In genomic region chr13:85313761-85314503, GRCh38 we compare ENCODE assay signal across 10 cellular contexts.
DNase-seq lines count a peak whose midpoint lies in the region; ATAC-seq, FAIRE-seq and TF ChIP-seq lines count a peak whose summit lies in the region.
"Had no signal": no experiment of that assay in that cellular context is flagged by ENCODE, and none has a peak within 500 bp of the region (broad histone marks: within the 10 kb centered on the region; RNA-seq: fewer than 3 reads in every experiment).

No MANE protein-coding gene starts in this region.

- H3K9ac ChIP-seq in endothelial cell of umbilical vein (replicated peaks; ENCODE audit: extremely low read depth, insufficient read depth, low read length) = no peak overlapping the region

- dilution Hi-C loops in endothelial cell of umbilical vein (cut with MboI; ENCODE audit: extremely low pct_ligation_motif_present, low sequenced_read_pairs) = no loop called here

- no peaks in the 10 kb centered on the region for H3K27me3 ChIP-seq in endothelial cell of umbilical vein (ENCODE audit: control insufficient read depth in 2 of 2, insufficient read depth in 2 of 2, low read length in 2 of 2)

- BruUV-seq in endothelial cell of umbilical vein (replicated peaks; lab: Mats Ljungman, UMichigan) = no TSS peak

- H3K4me3 ChIP-seq in endothelial cell of umbilical vein (replicated peaks in 1 of 3; ENCODE audit: insufficient read depth in 1 of 3, low read depth in 1 of 3, low read length in 3 of 3) = no peak overlapping the region

- H3K4me1 ChIP-seq in endothelial cell of umbilical vein (ENCODE audit: control insufficient read depth, extremely low read depth, insufficient read depth, low read length) = peaks cover 2% of the 10 kb centered on the region

- ATAC-seq in HG02981 (IDR thresholded peaks at IDR 0.05; ENCODE audit: unreplicated experiment) = no peak
- ATAC-seq: natural killer cell had no signal

- intact Hi-C loops in endothelial cell of umbilical vein (cut with micrococcal nuclease) = loop anchor here (5.0 kb wide), 1 partner anchor 37 kb away; no protein-coding TSS in a partner anchor

- H4K20me1 ChIP-seq in endothelial cell of umbilical vein (replicated peaks; ENCODE audit: control insufficient read depth, extremely low read depth, insufficient read depth, low read length) = no peaks in the 10 kb centered on the region

- TF ChIP-seq POLR2A in endothelial cell of umbilical vein (IDR thresholded peaks at IDR 0.05; ENCODE audit: low read depth, low read length) = no peak

- TF ChIP-seq CTCF in endothelial cell of umbilical vein (IDR thresholded peaks at IDR 0.05; ENCODE audit: extremely low read depth in 1 of 2, insufficient read depth in 1 of 2, low read depth in 1 of 2, low read length in 2 of 2) = no peak

- POLR2A ChIA-PET in endothelial cell of umbilical vein (lab: Charles Lee) = no interaction called here

- H3K79me2 ChIP-seq in endothelial cell of umbilical vein (ENCODE audit: control insufficient read depth, insufficient read depth, low read length) = no peaks in the 10 kb centered on the region

- no peak overlapping the region for H3K4me2 ChIP-seq in endothelial cell of umbilical vein (ENCODE audit: insufficient read depth, low read length)

- CTCF ChIA-PET in endothelial cell of umbilical vein (lab: Charles Lee) = no interaction called here

- peak; percentile 66 for FAIRE-seq in endothelial cell of umbilical vein (lab: Jason Lieb, UNC)

- H3K27ac ChIP-seq in endothelial cell of umbilical vein (ENCODE audit: insufficient read depth, low read depth, low read length) = no peak overlapping the region

- H2AFZ ChIP-seq in endothelial cell of umbilical vein (ENCODE audit: low read depth, low read length) = no peak overlapping the region

- no peaks in the 10 kb centered on the region for H3K36me3 ChIP-seq in endothelial cell of umbilical vein (ENCODE audit: control insufficient read depth in 2 of 2, extremely low read depth in 1 of 2, insufficient read depth in 2 of 2, low read length in 2 of 2)

- no peaks in the 10 kb centered on the region for H3K9me1 ChIP-seq in endothelial cell of umbilical vein (replicated peaks; ENCODE audit: control insufficient read depth, extremely low read depth, insufficient read depth, low read length)

- DNase-seq in DMS53 (lab: John Stamatoyannopoulos, UW) = peak; percentile 37
- DNase-seq in DMS53 treated with DMSO at 0.1 percent for 48 hours (lab: John Stamatoyannopoulos, UW; ENCODE audit: unreplicated experiment) = no peak
- DNase-seq in NCI-H69 (lab: John Stamatoyannopoulos, UW) = peak; percentile 80
- DNase-seq in endothelial cell of umbilical vein (ENCODE audit: low read depth, low spot score) = peak; percentile 64
- DNase-seq in renal cortical epithelial cell (ENCODE audit: low read depth) = peak; percentile 32
- DNase-seq in T-helper 9 cell = no peak
- no peak for DNase-seq in kidney glomerular epithelial cell (lab: John Stamatoyannopoulos, UW)
- DNase-seq: MV-4-11, natural killer cell had no signal

- no peaks in the 10 kb centered on the region for H3K9me3 ChIP-seq in endothelial cell of umbilical vein (replicated peaks; ENCODE audit: control insufficient read depth, insufficient read depth, low read length)

TF ChIP-seq in endothelial cell of umbilical vein, 7 proteins besides CTCF, POLR2A, EP300 and RAD21:
- TF ChIP-seq FOS (IDR thresholded peaks at IDR 0.05; ENCODE audit: borderline replicate concordance, insufficient read depth, low read length) = peak; percentile 86
- peak; percentile 70 for TF ChIP-seq GATA2 (IDR thresholded peaks at IDR 0.05; ENCODE audit: insufficient read depth, insufficient read length, low read depth, low read length)
- TF ChIP-seq JUN (IDR thresholded peaks at IDR 0.05; ENCODE audit: borderline replicate concordance, insufficient read depth, insufficient read length, low read depth) = peak; percentile 59
- TF ChIP-seq MAX (IDR thresholded peaks at IDR 0.05; ENCODE audit: insufficient read depth, insufficient read length) = no peak

Comparison
In these comparisons a context has a peak if more than half of its experiments do, and no peak if none do; other contexts are left out.
1. DNase-seq: peak in DMS53 (single experiment), NCI-H69 (single experiment), endothelial cell of umbilical vein (single experiment) and renal cortical epithelial cell (single experiment); none in DMS53 treated with DMSO at 0.1 percent for 48 hours (single experiment), T-helper 9 cell (single experiment) and kidney glomerular epithelial cell (single experiment).